ENCODE assay signal across 2 cellular contexts in genomic region chr22:20524004-20524481, GRCh38.
TF ChIP-seq lines count a peak whose summit lies in the region.

No MANE protein-coding gene starts in this region.

TF ChIP-seq in SK-N-SH, 30 proteins besides CTCF, POLR2A, EP300 and RAD21 (continued from another document):
- no peak for TF ChIP-seq FOXM1 (IDR thresholded peaks at IDR 0.05; ENCODE audit: low read depth)
- peak; percentile 27; the same call in 1 of the 2 replicates for TF ChIP-seq TCF12 (IDR thresholded peaks at IDR 0.05)
- no peak for TF ChIP-seq USF1 (IDR thresholded peaks at IDR 0.05; ENCODE audit: borderline replicate concordance, low read depth)
- no peak for TF ChIP-seq POLR2AphosphoS5 (IDR thresholded peaks at IDR 0.05; ENCODE audit: low read depth, low read length)
- TF ChIP-seq, protein P1, sequence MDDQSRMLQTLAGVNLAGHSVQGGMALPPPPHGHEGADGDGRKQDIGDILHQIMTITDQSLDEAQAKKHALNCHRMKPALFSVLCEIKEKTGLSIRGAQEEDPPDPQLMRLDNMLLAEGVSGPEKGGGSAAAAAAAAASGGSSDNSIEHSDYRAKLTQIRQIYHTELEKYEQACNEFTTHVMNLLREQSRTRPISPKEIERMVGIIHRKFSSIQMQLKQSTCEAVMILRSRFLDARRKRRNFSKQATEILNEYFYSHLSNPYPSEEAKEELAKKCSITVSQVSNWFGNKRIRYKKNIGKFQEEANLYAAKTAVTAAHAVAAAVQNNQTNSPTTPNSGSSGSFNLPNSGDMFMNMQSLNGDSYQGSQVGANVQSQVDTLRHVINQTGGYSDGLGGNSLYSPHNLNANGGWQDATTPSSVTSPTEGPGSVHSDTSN (IDR thresholded peaks at IDR 0.05), result no peak

TF ChIP-seq in SK-N-SH treated with all-trans-retinoic acid at 6 μM for 48 hours, 23 proteins besides CTCF, POLR2A, EP300 and RAD21 (continued from another document):
- TF ChIP-seq, protein P2, sequence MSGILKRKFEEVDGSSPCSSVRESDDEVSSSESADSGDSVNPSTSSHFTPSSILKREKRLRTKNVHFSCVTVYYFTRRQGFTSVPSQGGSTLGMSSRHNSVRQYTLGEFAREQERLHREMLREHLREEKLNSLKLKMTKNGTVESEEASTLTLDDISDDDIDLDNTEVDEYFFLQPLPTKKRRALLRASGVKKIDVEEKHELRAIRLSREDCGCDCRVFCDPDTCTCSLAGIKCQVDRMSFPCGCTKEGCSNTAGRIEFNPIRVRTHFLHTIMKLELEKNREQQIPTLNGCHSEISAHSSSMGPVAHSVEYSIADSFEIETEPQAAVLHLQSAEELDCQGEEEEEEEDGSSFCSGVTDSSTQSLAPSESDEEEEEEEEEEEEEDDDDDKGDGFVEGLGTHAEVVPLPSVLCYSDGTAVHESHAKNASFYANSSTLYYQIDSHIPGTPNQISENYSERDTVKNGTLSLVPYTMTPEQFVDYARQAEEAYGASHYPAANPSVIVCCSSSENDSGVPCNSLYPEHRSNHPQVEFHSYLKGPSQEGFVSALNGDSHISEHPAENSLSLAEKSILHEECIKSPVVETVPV (CRISPR knock-in tag; IDR thresholded peaks at IDR 0.05), result no peak
- no peak for TF ChIP-seq TCF4 (CRISPR knock-in tag; IDR thresholded peaks at IDR 0.05; ENCODE audit: borderline replicate concordance)
- TF ChIP-seq ZNF565 (CRISPR knock-in tag; conservative IDR thresholded peaks at IDR 0.05; ENCODE audit: low read depth), result no peak
- TF ChIP-seq ZNF70 (CRISPR knock-in tag; IDR thresholded peaks at IDR 0.05), result no peak
- TF ChIP-seq SNAI2 (CRISPR knock-in tag; IDR thresholded peaks at IDR 0.05), result no peak
- TF ChIP-seq, protein P3, sequence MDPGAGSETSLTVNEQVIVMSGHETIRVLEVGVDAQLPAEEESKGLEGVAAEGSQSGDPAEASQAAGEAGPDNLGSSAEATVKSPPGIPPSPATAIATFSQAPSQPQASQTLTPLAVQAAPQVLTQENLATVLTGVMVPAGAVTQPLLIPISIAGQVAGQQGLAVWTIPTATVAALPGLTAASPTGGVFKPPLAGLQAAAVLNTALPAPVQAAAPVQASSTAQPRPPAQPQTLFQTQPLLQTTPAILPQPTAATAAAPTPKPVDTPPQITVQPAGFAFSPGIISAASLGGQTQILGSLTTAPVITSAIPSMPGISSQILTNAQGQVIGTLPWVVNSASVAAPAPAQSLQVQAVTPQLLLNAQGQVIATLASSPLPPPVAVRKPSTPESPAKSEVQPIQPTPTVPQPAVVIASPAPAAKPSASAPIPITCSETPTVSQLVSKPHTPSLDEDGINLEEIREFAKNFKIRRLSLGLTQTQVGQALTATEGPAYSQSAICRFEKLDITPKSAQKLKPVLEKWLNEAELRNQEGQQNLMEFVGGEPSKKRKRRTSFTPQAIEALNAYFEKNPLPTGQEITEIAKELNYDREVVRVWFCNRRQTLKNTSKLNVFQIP (CRISPR knock-in tag; IDR thresholded peaks at IDR 0.05; ENCODE audit: borderline replicate concordance, low read depth), result no peak
- no peak for TF ChIP-seq ZNF8 (CRISPR knock-in tag; IDR thresholded peaks at IDR 0.05)
